ENCODE assay signal across 11 cellular contexts in the genomic region with DNA sequence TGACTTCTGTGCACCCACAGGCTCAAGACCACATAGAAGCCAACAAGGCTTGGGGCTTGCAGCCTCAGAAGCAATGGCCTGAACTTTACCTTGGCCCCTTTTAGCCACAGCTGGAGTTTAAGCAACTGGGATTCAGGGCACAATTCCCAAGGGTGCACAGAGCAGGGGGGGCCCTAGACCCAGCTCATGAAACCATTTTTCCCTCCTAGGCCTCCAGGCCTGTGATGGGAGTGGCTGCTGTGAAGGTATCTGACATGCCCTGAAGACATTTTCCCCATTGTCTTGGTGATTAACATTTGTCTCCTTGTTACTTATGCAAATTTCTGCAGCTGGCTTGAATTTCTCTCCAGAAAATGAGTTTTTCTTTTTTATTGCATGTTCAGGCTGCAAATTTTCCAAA. TPM values are rescaled to one million over a fixed set of nuclear protein-coding genes. Genes with fewer than 3 reads are reported as not detected.
"Had no signal": no experiment of that assay in that cellular context is flagged by ENCODE, and none has a peak within 500 bp of the region (broad histone marks: within the 10 kb centered on the region; RNA-seq: fewer than 3 reads in every experiment).

No MANE protein-coding gene starts in this region.

- H3K27ac Mint-ChIP-seq: GM23338, H9, HFFc6 had no signal

- ATAC-seq: GM23338, HCT116 had no signal

- H3K36me3 ChIP-seq: HAP-1 had no signal

- DNase-seq: GM23248, GOT3, H7, H9, HCEC 1CT, HFFc6 had no signal

- FAIRE-seq: H1, H54 had no signal

- H3K4me1 ChIP-seq: HAP-1 had no signal

- H3K4me2 ChIP-seq: GM23338 had no signal

- H3K27ac ChIP-seq: GM23248 had no signal

- H3K4me1 Mint-ChIP-seq: GM23338, H9 had no signal

- H3K4me3 Mint-ChIP-seq: GM23338, H9, HFFc6 had no signal

- H3K4me3 ChIP-seq: GM23248, GM23338, HAP-1 had no signal

RNA-seq across cellular contexts. Expression of a gene that starts 55.7 kb away (rescaled TPM):
- total RNA-seq: GM23338, H1, H7, H9 had no signal
- polyA plus RNA-seq: GM23338, H1 had no signal
